ENCODE assay signal across 1 cellular context in the genomic region with DNA sequence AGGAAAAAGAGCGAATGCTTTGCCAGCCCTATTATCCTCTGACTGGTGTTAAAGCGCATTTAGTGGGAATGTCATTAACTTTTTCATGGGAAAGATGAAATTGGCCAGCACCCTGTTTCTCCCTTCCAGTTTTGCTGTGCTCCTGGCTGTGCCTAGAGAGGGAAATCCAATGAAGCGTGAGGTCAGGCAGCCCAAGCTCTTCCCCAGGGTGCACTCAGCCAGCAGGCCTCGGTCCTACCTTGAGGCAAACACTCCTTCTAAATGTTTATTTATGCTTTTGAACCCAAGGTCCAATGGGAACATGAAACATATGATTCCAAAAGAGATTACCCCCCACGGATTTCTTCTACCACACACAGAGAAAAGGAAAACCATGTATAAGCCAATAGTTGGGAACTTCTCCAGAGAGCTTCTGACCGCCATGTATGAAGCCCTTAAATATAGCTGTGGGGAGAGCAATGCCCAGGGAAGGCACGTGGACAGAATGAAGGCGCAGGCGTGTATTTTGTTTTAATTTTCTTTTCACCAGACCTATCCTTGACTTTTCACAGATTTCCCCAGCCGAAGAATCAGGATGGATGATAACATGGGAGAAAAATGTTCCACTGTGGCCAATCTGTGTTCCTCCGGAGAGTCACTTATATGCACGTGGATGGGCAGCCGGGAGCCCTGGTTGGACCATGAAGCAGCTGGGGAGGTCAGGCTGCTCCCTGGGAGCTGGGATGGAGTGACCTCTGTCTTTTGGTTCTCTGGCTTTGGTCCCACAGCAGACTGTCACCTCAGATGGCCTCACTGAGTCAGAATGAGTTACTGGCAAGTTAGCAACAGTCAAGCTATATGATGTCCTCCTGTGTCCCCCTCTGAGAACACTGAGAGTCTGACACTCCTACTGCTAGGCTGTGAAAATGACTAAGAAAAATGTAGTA.
TF ChIP-seq lines count a peak whose summit lies in the region.

No MANE protein-coding gene starts in this region.

TF ChIP-seq in HCT116, 20 proteins besides CTCF, POLR2A, EP300 and RAD21:
- TF ChIP-seq YY1 (IDR thresholded peaks at IDR 0.05; ENCODE audit: extremely low read depth, insufficient replicate concordance, low read depth, low read length) (no peak), ZFX (IDR thresholded peaks at IDR 0.05) (no peak), CBX3 (IDR thresholded peaks at IDR 0.05; ENCODE audit: low read depth) (no peak), SIN3A (IDR thresholded peaks at IDR 0.05; ENCODE audit: low read depth) (no peak), ZNF274 (IDR thresholded peaks at IDR 0.05; ENCODE audit: low read depth, low read length) (no peak), ELF1 (IDR thresholded peaks at IDR 0.05; ENCODE audit: borderline replicate concordance, low read depth) (no peak), SP1 (IDR thresholded peaks at IDR 0.05; ENCODE audit: low read depth) (no peak)
- TF ChIP-seq, protein P1, sequence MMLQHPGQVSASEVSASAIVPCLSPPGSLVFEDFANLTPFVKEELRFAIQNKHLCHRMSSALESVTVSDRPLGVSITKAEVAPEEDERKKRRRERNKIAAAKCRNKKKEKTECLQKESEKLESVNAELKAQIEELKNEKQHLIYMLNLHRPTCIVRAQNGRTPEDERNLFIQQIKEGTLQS (IDR thresholded peaks at IDR 0.05) = no peak
- TF ChIP-seq, protein P2, sequence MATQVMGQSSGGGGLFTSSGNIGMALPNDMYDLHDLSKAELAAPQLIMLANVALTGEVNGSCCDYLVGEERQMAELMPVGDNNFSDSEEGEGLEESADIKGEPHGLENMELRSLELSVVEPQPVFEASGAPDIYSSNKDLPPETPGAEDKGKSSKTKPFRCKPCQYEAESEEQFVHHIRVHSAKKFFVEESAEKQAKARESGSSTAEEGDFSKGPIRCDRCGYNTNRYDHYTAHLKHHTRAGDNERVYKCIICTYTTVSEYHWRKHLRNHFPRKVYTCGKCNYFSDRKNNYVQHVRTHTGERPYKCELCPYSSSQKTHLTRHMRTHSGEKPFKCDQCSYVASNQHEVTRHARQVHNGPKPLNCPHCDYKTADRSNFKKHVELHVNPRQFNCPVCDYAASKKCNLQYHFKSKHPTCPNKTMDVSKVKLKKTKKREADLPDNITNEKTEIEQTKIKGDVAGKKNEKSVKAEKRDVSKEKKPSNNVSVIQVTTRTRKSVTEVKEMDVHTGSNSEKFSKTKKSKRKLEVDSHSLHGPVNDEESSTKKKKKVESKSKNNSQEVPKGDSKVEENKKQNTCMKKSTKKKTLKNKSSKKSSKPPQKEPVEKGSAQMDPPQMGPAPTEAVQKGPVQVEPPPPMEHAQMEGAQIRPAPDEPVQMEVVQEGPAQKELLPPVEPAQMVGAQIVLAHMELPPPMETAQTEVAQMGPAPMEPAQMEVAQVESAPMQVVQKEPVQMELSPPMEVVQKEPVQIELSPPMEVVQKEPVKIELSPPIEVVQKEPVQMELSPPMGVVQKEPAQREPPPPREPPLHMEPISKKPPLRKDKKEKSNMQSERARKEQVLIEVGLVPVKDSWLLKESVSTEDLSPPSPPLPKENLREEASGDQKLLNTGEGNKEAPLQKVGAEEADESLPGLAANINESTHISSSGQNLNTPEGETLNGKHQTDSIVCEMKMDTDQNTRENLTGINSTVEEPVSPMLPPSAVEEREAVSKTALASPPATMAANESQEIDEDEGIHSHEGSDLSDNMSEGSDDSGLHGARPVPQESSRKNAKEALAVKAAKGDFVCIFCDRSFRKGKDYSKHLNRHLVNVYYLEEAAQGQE (IDR thresholded peaks at IDR 0.05; ENCODE audit: low read depth) = no peak
TF ChIP-seq in HCT116: peak in this region for 0.
